1 cellular context compared by ENCODE assay signal in the genomic region with DNA sequence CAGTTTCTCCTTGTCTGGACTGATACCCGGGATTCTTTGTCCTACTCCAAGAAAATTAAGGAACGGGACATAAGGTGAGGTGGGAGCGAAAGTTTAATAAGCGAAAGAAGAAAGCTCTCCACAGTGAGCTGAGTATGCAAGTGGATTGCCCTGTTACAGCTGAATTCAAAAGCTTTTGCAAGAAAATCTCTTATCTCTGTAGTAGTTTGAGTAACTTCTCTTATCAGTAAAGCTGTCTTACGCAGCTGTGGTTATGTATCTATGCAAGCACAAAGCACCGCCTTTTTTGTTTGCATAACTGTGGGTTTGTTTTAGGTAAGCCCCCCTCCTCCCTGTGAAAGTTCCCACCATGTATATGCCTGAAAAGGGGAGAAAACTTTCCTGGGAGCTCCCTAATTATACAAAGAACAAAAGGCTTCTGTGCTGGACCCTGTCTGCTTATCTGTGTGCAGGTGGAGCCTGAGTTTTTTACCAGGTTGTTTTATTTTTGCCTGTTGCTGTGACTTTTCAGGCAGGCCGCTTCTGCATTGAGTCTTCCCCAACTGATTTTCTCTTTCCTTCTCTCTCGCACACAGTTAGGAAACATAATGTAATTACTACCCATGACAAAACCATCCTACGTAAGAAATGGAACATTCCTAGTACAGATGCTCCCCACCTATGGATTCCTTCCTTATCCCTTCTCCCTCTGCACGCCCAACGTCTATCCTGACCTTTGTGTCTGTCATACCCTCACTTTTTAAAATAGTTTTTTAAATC.
TF ChIP-seq lines count a peak whose summit lies in the region.

No MANE protein-coding gene starts in this region.

TF ChIP-seq in K562, 482 proteins besides CTCF, POLR2A, EP300 and RAD21 (continued from another document and continues in another):
- peak in 1 of 2 experiments; percentile 61 for TF ChIP-seq AFF1 (IDR thresholded peaks at IDR 0.05; ENCODE audit: low read depth in 1 of 2, partially characterized antibody in 2 of 2)
- no peak for TF ChIP-seq ZNF121 (CRISPR knock-in tag; conservative IDR thresholded peaks at IDR 0.05)
- TF ChIP-seq ATF7 (IDR thresholded peaks at IDR 0.05): peak; percentile 44; the same call in 1 of the 2 replicates
- no peak for TF ChIP-seq HCFC1 (IDR thresholded peaks at IDR 0.05; ENCODE audit: low read depth, low read length)
- no peak for TF ChIP-seq MGA (IDR thresholded peaks at IDR 0.05)
- no peak for TF ChIP-seq ZNF217 (CRISPR knock-in tag; IDR thresholded peaks at IDR 0.05)
- TF ChIP-seq SMARCA5 (IDR thresholded peaks at IDR 0.05): no peak
- no peak for TF ChIP-seq ZNF253 (CRISPR knock-in tag; conservative IDR thresholded peaks at IDR 0.05)
- no peak for TF ChIP-seq ZNF23 (CRISPR knock-in tag; IDR thresholded peaks at IDR 0.05)
- no peak for TF ChIP-seq GTF2F1 (IDR thresholded peaks at IDR 0.05; ENCODE audit: low read depth, low read length)
- TF ChIP-seq, protein P1, sequence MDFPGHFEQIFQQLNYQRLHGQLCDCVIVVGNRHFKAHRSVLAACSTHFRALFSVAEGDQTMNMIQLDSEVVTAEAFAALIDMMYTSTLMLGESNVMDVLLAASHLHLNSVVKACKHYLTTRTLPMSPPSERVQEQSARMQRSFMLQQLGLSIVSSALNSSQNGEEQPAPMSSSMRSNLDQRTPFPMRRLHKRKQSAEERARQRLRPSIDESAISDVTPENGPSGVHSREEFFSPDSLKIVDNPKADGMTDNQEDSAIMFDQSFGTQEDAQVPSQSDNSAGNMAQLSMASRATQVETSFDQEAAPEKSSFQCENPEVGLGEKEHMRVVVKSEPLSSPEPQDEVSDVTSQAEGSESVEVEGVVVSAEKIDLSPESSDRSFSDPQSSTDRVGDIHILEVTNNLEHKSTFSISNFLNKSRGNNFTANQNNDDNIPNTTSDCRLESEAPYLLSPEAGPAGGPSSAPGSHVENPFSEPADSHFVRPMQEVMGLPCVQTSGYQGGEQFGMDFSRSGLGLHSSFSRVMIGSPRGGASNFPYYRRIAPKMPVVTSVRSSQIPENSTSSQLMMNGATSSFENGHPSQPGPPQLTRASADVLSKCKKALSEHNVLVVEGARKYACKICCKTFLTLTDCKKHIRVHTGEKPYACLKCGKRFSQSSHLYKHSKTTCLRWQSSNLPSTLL (IDR thresholded peaks at IDR 0.05): no peak
- no peak for TF ChIP-seq ZNF785 (CRISPR knock-in tag; IDR thresholded peaks at IDR 0.05)
- TF ChIP-seq TBP (optimal IDR thresholded peaks at IDR 0.05; ENCODE audit: low read depth, low read length): no peak
- TF ChIP-seq, protein P2, sequence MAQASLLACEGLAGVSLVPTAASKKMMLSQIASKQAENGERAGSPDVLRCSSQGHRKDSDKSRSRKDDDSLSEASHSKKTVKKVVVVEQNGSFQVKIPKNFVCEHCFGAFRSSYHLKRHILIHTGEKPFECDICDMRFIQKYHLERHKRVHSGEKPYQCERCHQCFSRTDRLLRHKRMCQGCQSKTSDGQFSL (CRISPR knock-in tag; IDR thresholded peaks at IDR 0.05): no peak
- TF ChIP-seq, protein P2 (tag; IDR thresholded peaks at IDR 0.05): no peak
- no peak for TF ChIP-seq SREBF2 (CRISPR knock-in tag; IDR thresholded peaks at IDR 0.05)
- TF ChIP-seq PHTF2 (CRISPR knock-in tag; IDR thresholded peaks at IDR 0.05): no peak
- 0 out of 2 replicates have a peak, but pooled peaks have one; percentile 40 for TF ChIP-seq ZNF354B (CRISPR knock-in tag; IDR thresholded peaks at IDR 0.05)
- no peak for TF ChIP-seq SIN3B (IDR thresholded peaks at IDR 0.05; ENCODE audit: low read depth)
- TF ChIP-seq MXD1 (CRISPR knock-in tag; IDR thresholded peaks at IDR 0.05; ENCODE audit: borderline replicate concordance, poor library complexity, severe bottlenecking): no peak
- TF ChIP-seq ZC3H11A (IDR thresholded peaks at IDR 0.05; ENCODE audit: low read depth, low read length): no peak
- no peak for TF ChIP-seq ZNF609 (CRISPR knock-in tag; IDR thresholded peaks at IDR 0.05; ENCODE audit: borderline replicate concordance)
- TF ChIP-seq FUS (optimal IDR thresholded peaks at IDR 0.05; ENCODE audit: low read depth, low read length): no peak
- TF ChIP-seq, protein P3, sequence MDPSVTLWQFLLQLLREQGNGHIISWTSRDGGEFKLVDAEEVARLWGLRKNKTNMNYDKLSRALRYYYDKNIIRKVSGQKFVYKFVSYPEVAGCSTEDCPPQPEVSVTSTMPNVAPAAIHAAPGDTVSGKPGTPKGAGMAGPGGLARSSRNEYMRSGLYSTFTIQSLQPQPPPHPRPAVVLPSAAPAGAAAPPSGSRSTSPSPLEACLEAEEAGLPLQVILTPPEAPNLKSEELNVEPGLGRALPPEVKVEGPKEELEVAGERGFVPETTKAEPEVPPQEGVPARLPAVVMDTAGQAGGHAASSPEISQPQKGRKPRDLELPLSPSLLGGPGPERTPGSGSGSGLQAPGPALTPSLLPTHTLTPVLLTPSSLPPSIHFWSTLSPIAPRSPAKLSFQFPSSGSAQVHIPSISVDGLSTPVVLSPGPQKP (CRISPR knock-in tag; IDR thresholded peaks at IDR 0.05): no peak
- no peak for TF ChIP-seq NR1H2 (CRISPR knock-in tag; IDR thresholded peaks at IDR 0.05)
